Comparison of ENCODE assay signal across 1 cellular context in the genomic region with DNA sequence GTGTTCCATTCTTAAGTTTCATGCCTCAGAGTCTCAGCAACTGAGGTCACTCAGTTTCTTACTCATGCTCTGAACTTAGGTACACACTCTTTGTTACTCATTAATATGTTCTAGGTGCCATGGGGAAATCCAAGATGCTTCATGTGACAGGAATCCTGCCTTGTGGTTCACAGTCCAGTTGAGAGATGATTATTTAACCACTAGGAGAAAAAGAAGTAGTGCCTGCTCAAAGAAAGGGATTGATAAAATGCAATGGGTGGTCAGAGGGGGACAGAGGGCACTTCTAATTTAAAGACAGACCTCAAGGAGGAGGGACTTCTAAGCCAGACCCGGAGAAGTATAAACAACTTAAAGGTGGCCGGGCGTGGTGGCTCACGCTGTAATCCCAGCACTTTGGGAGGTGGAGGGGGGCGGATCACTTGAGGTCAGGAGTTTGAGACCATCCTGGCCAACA.
TF ChIP-seq lines count a peak whose summit lies in the region.

No MANE protein-coding gene starts in this region.

TF ChIP-seq in GM12878, 131 proteins besides CTCF, POLR2A, EP300 and RAD21 (continued from another document and continues in another):
- TF ChIP-seq RELA (IDR thresholded peaks at IDR 0.05; ENCODE audit: borderline replicate concordance, partially characterized antibody) (peak; percentile 90), NBN (IDR thresholded peaks at IDR 0.05) (peak; percentile 81; the same call in 1 of the 2 replicates), SIN3A (IDR thresholded peaks at IDR 0.05; ENCODE audit: low read depth, low read length) (no peak), CREM (IDR thresholded peaks at IDR 0.05; ENCODE audit: low read depth) (peak; percentile 75), NFYA (IDR thresholded peaks at IDR 0.05; ENCODE audit: borderline replicate concordance, low read depth, low read length) (no peak), YY1 (IDR thresholded peaks at IDR 0.05; ENCODE audit: low read depth, low read length) (no peak), EZH2 (IDR thresholded peaks at IDR 0.05; ENCODE audit: borderline replicate concordance, control insufficient read depth, low read depth, low read length) (no peak), POLR2AphosphoS2 (IDR thresholded peaks at IDR 0.05; ENCODE audit: low read depth, low read length) (no peak), SIX5 (IDR thresholded peaks at IDR 0.05; ENCODE audit: low read depth, low read length, severe bottlenecking) (no peak), BHLHE40 (IDR thresholded peaks at IDR 0.05; ENCODE audit: borderline replicate concordance in 1 of 2, low read depth in 2 of 2, low read length in 1 of 2) (peak; percentile 78 to 80; a peak in 3 of 4 replicates), ZSCAN29 (IDR thresholded peaks at IDR 0.05) (no peak), IKZF1 (conservative IDR thresholded peaks at IDR 0.05) (peak; percentile 98), ETV6 (conservative IDR thresholded peaks at IDR 0.05 in 1 of 2, IDR thresholded peaks at IDR 0.05 in 1 of 2; ENCODE audit: borderline replicate concordance in 1 of 2, low read depth in 1 of 2) (no peak; a peak in 1 of 4 replicates), NR2C2 (IDR thresholded peaks at IDR 0.05; ENCODE audit: borderline replicate concordance, control insufficient read depth, insufficient read length, low read depth) (no peak), KLF5 (IDR thresholded peaks at IDR 0.05; ENCODE audit: partially characterized antibody) (no peak), POU2F2 (IDR thresholded peaks at IDR 0.05; ENCODE audit: borderline replicate concordance, low read depth, low read length) (peak; percentile 12; the same call in 1 of the 3 replicates), MTA3 (IDR thresholded peaks at IDR 0.05; ENCODE audit: borderline replicate concordance, low read length) (peak; percentile 89), HDGF (IDR thresholded peaks at IDR 0.05) (no peak), ZZZ3 (IDR thresholded peaks at IDR 0.05; ENCODE audit: control insufficient read depth, insufficient read length, low read depth) (no peak), SRF (IDR thresholded peaks at IDR 0.05; ENCODE audit: low read depth in 2 of 2, low read length in 2 of 2) (no peak), FOXK2 (IDR thresholded peaks at IDR 0.05) (no peak), BCL11A (IDR thresholded peaks at IDR 0.05; ENCODE audit: low read depth, low read length) (peak; percentile 89), ZBED1 (IDR thresholded peaks at IDR 0.05; ENCODE audit: borderline replicate concordance) (no peak), DPF2 (IDR thresholded peaks at IDR 0.05) (peak; percentile 86; the same call in 1 of the 2 replicates), POLR2AphosphoS5 (IDR thresholded peaks at IDR 0.05; ENCODE audit: low read length) (no peak), EED (IDR thresholded peaks at IDR 0.05; ENCODE audit: low read depth) (peak; percentile 93), TCF7 (IDR thresholded peaks at IDR 0.05; ENCODE audit: borderline replicate concordance) (no peak), PML (IDR thresholded peaks at IDR 0.05; ENCODE audit: low read length) (0 out of 2 replicates have a peak, but pooled peaks have one; percentile 41), EGR1 (IDR thresholded peaks at IDR 0.05; ENCODE audit: borderline replicate concordance in 1 of 2, low read depth in 2 of 2, low read length in 2 of 2) (no peak)
- TF ChIP-seq, protein P1, sequence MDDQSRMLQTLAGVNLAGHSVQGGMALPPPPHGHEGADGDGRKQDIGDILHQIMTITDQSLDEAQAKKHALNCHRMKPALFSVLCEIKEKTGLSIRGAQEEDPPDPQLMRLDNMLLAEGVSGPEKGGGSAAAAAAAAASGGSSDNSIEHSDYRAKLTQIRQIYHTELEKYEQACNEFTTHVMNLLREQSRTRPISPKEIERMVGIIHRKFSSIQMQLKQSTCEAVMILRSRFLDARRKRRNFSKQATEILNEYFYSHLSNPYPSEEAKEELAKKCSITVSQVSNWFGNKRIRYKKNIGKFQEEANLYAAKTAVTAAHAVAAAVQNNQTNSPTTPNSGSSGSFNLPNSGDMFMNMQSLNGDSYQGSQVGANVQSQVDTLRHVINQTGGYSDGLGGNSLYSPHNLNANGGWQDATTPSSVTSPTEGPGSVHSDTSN (IDR thresholded peaks at IDR 0.05; ENCODE audit: insufficient replicate concordance, low read depth, low read length), result no peak
- TF ChIP-seq, protein P2, sequence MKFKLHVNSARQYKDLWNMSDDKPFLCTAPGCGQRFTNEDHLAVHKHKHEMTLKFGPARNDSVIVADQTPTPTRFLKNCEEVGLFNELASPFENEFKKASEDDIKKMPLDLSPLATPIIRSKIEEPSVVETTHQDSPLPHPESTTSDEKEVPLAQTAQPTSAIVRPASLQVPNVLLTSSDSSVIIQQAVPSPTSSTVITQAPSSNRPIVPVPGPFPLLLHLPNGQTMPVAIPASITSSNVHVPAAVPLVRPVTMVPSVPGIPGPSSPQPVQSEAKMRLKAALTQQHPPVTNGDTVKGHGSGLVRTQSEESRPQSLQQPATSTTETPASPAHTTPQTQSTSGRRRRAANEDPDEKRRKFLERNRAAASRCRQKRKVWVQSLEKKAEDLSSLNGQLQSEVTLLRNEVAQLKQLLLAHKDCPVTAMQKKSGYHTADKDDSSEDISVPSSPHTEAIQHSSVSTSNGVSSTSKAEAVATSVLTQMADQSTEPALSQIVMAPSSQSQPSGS (IDR thresholded peaks at IDR 0.05; ENCODE audit: low read length), result peak; percentile 92
- TF ChIP-seq, protein P3, sequence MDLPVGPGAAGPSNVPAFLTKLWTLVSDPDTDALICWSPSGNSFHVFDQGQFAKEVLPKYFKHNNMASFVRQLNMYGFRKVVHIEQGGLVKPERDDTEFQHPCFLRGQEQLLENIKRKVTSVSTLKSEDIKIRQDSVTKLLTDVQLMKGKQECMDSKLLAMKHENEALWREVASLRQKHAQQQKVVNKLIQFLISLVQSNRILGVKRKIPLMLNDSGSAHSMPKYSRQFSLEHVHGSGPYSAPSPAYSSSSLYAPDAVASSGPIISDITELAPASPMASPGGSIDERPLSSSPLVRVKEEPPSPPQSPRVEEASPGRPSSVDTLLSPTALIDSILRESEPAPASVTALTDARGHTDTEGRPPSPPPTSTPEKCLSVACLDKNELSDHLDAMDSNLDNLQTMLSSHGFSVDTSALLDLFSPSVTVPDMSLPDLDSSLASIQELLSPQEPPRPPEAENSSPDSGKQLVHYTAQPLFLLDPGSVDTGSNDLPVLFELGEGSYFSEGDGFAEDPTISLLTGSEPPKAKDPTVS (IDR thresholded peaks at IDR 0.05; ENCODE audit: low read depth, low read length), result no peak
- TF ChIP-seq, protein P4, sequence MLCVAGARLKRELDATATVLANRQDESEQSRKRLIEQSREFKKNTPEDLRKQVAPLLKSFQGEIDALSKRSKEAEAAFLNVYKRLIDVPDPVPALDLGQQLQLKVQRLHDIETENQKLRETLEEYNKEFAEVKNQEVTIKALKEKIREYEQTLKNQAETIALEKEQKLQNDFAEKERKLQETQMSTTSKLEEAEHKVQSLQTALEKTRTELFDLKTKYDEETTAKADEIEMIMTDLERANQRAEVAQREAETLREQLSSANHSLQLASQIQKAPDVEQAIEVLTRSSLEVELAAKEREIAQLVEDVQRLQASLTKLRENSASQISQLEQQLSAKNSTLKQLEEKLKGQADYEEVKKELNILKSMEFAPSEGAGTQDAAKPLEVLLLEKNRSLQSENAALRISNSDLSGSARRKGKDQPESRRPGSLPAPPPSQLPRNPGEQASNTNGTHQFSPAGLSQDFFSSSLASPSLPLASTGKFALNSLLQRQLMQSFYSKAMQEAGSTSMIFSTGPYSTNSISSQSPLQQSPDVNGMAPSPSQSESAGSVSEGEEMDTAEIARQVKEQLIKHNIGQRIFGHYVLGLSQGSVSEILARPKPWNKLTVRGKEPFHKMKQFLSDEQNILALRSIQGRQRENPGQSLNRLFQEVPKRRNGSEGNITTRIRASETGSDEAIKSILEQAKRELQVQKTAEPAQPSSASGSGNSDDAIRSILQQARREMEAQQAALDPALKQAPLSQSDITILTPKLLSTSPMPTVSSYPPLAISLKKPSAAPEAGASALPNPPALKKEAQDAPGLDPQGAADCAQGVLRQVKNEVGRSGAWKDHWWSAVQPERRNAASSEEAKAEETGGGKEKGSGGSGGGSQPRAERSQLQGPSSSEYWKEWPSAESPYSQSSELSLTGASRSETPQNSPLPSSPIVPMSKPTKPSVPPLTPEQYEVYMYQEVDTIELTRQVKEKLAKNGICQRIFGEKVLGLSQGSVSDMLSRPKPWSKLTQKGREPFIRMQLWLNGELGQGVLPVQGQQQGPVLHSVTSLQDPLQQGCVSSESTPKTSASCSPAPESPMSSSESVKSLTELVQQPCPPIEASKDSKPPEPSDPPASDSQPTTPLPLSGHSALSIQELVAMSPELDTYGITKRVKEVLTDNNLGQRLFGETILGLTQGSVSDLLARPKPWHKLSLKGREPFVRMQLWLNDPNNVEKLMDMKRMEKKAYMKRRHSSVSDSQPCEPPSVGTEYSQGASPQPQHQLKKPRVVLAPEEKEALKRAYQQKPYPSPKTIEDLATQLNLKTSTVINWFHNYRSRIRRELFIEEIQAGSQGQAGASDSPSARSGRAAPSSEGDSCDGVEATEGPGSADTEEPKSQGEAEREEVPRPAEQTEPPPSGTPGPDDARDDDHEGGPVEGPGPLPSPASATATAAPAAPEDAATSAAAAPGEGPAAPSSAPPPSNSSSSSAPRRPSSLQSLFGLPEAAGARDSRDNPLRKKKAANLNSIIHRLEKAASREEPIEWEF (IDR thresholded peaks at IDR 0.05; ENCODE audit: insufficient replicate concordance, low read depth, low read length), result peak; percentile 44
- TF ChIP-seq, protein P5, sequence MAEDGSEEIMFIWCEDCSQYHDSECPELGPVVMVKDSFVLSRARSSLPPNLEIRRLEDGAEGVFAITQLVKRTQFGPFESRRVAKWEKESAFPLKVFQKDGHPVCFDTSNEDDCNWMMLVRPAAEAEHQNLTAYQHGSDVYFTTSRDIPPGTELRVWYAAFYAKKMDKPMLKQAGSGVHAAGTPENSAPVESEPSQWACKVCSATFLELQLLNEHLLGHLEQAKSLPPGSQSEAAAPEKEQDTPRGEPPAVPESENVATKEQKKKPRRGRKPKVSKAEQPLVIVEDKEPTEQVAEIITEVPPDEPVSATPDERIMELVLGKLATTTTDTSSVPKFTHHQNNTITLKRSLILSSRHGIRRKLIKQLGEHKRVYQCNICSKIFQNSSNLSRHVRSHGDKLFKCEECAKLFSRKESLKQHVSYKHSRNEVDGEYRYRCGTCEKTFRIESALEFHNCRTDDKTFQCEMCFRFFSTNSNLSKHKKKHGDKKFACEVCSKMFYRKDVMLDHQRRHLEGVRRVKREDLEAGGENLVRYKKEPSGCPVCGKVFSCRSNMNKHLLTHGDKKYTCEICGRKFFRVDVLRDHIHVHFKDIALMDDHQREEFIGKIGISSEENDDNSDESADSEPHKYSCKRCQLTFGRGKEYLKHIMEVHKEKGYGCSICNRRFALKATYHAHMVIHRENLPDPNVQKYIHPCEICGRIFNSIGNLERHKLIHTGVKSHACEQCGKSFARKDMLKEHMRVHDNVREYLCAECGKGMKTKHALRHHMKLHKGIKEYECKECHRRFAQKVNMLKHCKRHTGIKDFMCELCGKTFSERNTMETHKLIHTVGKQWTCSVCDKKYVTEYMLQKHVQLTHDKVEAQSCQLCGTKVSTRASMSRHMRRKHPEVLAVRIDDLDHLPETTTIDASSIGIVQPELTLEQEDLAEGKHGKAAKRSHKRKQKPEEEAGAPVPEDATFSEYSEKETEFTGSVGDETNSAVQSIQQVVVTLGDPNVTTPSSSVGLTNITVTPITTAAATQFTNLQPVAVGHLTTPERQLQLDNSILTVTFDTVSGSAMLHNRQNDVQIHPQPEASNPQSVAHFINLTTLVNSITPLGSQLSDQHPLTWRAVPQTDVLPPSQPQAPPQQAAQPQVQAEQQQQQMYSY (CRISPR knock-in tag; IDR thresholded peaks at IDR 0.05), result no peak
- TF ChIP-seq, protein P6, sequence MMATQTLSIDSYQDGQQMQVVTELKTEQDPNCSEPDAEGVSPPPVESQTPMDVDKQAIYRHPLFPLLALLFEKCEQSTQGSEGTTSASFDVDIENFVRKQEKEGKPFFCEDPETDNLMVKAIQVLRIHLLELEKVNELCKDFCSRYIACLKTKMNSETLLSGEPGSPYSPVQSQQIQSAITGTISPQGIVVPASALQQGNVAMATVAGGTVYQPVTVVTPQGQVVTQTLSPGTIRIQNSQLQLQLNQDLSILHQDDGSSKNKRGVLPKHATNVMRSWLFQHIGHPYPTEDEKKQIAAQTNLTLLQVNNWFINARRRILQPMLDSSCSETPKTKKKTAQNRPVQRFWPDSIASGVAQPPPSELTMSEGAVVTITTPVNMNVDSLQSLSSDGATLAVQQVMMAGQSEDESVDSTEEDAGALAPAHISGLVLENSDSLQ (IDR thresholded peaks at IDR 0.05), result peak; percentile 39; the same call in 1 of the 2 replicates
- TF ChIP-seq, protein P7, sequence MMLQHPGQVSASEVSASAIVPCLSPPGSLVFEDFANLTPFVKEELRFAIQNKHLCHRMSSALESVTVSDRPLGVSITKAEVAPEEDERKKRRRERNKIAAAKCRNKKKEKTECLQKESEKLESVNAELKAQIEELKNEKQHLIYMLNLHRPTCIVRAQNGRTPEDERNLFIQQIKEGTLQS (IDR thresholded peaks at IDR 0.05; ENCODE audit: borderline replicate concordance, extremely low read depth, low read depth, low read length), result peak; percentile 36; the same call in 1 of the 2 replicates
- TF ChIP-seq, protein P8, sequence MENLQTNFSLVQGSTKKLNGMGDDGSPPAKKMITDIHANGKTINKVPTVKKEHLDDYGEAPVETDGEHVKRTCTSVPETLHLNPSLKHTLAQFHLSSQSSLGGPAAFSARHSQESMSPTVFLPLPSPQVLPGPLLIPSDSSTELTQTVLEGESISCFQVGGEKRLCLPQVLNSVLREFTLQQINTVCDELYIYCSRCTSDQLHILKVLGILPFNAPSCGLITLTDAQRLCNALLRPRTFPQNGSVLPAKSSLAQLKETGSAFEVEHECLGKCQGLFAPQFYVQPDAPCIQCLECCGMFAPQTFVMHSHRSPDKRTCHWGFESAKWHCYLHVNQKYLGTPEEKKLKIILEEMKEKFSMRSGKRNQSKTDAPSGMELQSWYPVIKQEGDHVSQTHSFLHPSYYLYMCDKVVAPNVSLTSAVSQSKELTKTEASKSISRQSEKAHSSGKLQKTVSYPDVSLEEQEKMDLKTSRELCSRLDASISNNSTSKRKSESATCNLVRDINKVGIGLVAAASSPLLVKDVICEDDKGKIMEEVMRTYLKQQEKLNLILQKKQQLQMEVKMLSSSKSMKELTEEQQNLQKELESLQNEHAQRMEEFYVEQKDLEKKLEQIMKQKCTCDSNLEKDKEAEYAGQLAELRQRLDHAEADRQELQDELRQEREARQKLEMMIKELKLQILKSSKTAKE (IDR thresholded peaks at IDR 0.05; ENCODE audit: low read depth, poor library complexity, severe bottlenecking), result peak; percentile 87
- TF ChIP-seq, protein P9, sequence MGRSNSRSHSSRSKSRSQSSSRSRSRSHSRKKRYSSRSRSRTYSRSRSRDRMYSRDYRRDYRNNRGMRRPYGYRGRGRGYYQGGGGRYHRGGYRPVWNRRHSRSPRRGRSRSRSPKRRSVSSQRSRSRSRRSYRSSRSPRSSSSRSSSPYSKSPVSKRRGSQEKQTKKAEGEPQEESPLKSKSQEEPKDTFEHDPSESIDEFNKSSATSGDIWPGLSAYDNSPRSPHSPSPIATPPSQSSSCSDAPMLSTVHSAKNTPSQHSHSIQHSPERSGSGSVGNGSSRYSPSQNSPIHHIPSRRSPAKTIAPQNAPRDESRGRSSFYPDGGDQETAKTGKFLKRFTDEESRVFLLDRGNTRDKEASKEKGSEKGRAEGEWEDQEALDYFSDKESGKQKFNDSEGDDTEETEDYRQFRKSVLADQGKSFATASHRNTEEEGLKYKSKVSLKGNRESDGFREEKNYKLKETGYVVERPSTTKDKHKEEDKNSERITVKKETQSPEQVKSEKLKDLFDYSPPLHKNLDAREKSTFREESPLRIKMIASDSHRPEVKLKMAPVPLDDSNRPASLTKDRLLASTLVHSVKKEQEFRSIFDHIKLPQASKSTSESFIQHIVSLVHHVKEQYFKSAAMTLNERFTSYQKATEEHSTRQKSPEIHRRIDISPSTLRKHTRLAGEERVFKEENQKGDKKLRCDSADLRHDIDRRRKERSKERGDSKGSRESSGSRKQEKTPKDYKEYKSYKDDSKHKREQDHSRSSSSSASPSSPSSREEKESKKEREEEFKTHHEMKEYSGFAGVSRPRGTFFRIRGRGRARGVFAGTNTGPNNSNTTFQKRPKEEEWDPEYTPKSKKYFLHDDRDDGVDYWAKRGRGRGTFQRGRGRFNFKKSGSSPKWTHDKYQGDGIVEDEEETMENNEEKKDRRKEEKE (IDR thresholded peaks at IDR 0.05), result no peak
